1 cellular context compared by ENCODE assay signal in the genomic region with DNA sequence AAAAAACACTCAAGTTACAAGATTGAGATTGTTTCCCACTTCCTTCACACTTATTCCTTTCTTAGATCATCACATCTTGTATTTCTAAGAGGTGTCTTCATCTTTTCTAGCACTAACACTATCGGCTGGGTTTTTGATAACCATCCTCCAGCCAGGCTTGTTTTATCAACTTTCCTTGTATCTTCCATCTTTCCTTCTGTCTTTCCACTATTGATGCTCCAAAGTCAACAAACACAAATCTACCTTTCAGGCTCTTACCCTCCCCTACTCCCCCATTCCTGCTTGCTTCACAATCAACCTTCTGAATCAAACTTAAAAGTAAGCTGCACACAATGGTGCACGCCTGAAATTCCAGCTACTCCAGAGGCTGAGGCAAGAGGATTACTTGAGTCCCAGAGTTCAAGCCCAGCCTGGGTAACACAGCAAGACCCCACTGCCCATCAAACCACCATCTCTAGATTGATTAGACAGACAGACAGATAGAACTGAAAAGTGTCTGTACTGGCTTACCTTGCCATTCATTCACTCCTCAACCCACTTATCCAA.
TF ChIP-seq lines count a peak whose summit lies in the region.

No MANE protein-coding gene starts in this region.

TF ChIP-seq in HCT116, 20 proteins besides CTCF, POLR2A, EP300 and RAD21 (continued from another document):
- no peak for TF ChIP-seq CBX3 (IDR thresholded peaks at IDR 0.05; ENCODE audit: low read depth)
- no peak for TF ChIP-seq ELF1 (IDR thresholded peaks at IDR 0.05; ENCODE audit: borderline replicate concordance, low read depth)
- TF ChIP-seq SP1 (IDR thresholded peaks at IDR 0.05; ENCODE audit: low read depth) = no peak
- TF ChIP-seq YY1 (IDR thresholded peaks at IDR 0.05; ENCODE audit: extremely low read depth, insufficient replicate concordance, low read depth, low read length) = no peak
- no peak for TF ChIP-seq ZFX (IDR thresholded peaks at IDR 0.05)
- TF ChIP-seq, protein P1, sequence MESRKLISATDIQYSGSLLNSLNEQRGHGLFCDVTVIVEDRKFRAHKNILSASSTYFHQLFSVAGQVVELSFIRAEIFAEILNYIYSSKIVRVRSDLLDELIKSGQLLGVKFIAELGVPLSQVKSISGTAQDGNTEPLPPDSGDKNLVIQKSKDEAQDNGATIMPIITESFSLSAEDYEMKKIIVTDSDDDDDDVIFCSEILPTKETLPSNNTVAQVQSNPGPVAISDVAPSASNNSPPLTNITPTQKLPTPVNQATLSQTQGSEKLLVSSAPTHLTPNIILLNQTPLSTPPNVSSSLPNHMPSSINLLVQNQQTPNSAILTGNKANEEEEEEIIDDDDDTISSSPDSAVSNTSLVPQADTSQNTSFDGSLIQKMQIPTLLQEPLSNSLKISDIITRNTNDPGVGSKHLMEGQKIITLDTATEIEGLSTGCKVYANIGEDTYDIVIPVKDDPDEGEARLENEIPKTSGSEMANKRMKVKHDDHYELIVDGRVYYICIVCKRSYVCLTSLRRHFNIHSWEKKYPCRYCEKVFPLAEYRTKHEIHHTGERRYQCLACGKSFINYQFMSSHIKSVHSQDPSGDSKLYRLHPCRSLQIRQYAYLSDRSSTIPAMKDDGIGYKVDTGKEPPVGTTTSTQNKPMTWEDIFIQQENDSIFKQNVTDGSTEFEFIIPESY (IDR thresholded peaks at IDR 0.05; ENCODE audit: extremely low read depth, insufficient replicate concordance, low read length) = no peak
TF ChIP-seq in HCT116: peak in this region for 0.
